Comparison of ENCODE assay signal across 9 cellular contexts in genomic region chr5:57316798-57317327, GRCh38.
DNase-seq lines count a peak whose midpoint lies in the region; ATAC-seq and TF ChIP-seq lines count a peak whose summit lies in the region.
"Had no signal": no experiment of that assay in that cellular context is flagged by ENCODE, and none has a peak within 500 bp of the region (broad histone marks: within the 10 kb centered on the region; RNA-seq: fewer than 3 reads in every experiment).

No MANE protein-coding gene starts in this region.

- TF ChIP-seq EP300 in stomach (IDR thresholded peaks at IDR 0.05) = peak; percentile 82

- peak; percentile 38 to 45 for ATAC-seq in activated CD4-positive, CD25-positive, alpha-beta regulatory T cell treated with anti-CD3 and anti-CD28 coated beads, Interleukin-2, amount 50 U/mL, for 24 hours
- peak; percentile 95 for ATAC-seq in RWPE2 (ENCODE audit: low read depth)

- H3K27ac ChIP-seq in RWPE2 (ENCODE audit: poor library complexity, severe bottlenecking) (no peak overlapping the region), stomach (peak overlapping the region; percentile 20 to 72 (median 61))
- H3K27ac ChIP-seq: C4-2B had no signal

- H3K36me3 ChIP-seq in RWPE2 (ENCODE audit: low read depth) (no peaks in the 10 kb centered on the region), stomach (no peaks in the 10 kb centered on the region)

- DNase-seq in activated CD4-positive, CD25-positive, alpha-beta regulatory T cell treated with anti-CD3 and anti-CD28 coated beads, Interleukin-2, amount 50 U/mL, for 72 hours = no peak
- no peak for DNase-seq in RWPE2 (ENCODE audit: low spot score)
- DNase-seq in glomerular visceral epithelial cell (ENCODE audit: extremely low spot score) = peak; percentile 85
- DNase-seq in stomach = no peak
- no peak for DNase-seq in progenitor cell of endocrine pancreas (ENCODE audit: low spot score, unreplicated experiment)
- DNase-seq in NCI-H748 treated with DMSO at 0.1 percent for 48 hours (lab: John Stamatoyannopoulos, UW) = no peak
- DNase-seq in NCI-H1417 (lab: John Stamatoyannopoulos, UW) = no peak

- peaks cover 5% of the 10 kb centered on the region for H3K27me3 Mint-ChIP-seq in progenitor cell of endocrine pancreas

- no peak for TF ChIP-seq CTCF in RWPE2 (IDR thresholded peaks at IDR 0.05; ENCODE audit: poor library complexity, severe bottlenecking)
- TF ChIP-seq CTCF in stomach (IDR thresholded peaks at IDR 0.05) = no peak
- TF ChIP-seq CTCF in progenitor cell of endocrine pancreas (IDR thresholded peaks at IDR 0.05; ENCODE audit: unreplicated experiment) = no peak

- H3K36me3 Mint-ChIP-seq in progenitor cell of endocrine pancreas (ENCODE audit: insufficient read depth) = no peaks in the 10 kb centered on the region

- intact Hi-C loops in stomach (cut with DNase I; ENCODE audit: low total_unique reads) = no loop called here

- H3K9me3 ChIP-seq in RWPE2 (ENCODE audit: severe bottlenecking) = no peaks in the 10 kb centered on the region
- H3K9me3 ChIP-seq in stomach = no peaks in the 10 kb centered on the region

- H3K27me3 ChIP-seq in RWPE2 (ENCODE audit: insufficient read depth, poor library complexity, severe bottlenecking) = no peaks in the 10 kb centered on the region
- no peaks in the 10 kb centered on the region for H3K27me3 ChIP-seq in stomach

- H3K9me3 Mint-ChIP-seq in progenitor cell of endocrine pancreas (ENCODE audit: low read depth) = no peaks in the 10 kb centered on the region

- no peak overlapping the region for H3K4me3 ChIP-seq in RWPE2 (ENCODE audit: severe bottlenecking)
- no peak overlapping the region for H3K4me3 ChIP-seq in stomach

- WGBS in stomach, 5 donors = 41 to 75% (median 63%) methylated on average over 3 of the region's 3 CpGs

- H3K4me1 ChIP-seq in RWPE2 (ENCODE audit: insufficient read depth, poor library complexity, severe bottlenecking) (peaks cover 6% of the 10 kb centered on the region), stomach (peaks cover 0 to 10% (median 2%) of the 10 kb centered on the region in 4 donors)

- H3K4me1 Mint-ChIP-seq in progenitor cell of endocrine pancreas (ENCODE audit: low read depth) = peaks cover 2% of the 10 kb centered on the region

- TF ChIP-seq POLR2A in stomach (IDR thresholded peaks at IDR 0.05) = no peak

- H3K4me3 Mint-ChIP-seq in progenitor cell of endocrine pancreas (ENCODE audit: low read depth) = no peak overlapping the region

- H3K27ac Mint-ChIP-seq in progenitor cell of endocrine pancreas = no peak overlapping the region
